In the genomic region with DNA sequence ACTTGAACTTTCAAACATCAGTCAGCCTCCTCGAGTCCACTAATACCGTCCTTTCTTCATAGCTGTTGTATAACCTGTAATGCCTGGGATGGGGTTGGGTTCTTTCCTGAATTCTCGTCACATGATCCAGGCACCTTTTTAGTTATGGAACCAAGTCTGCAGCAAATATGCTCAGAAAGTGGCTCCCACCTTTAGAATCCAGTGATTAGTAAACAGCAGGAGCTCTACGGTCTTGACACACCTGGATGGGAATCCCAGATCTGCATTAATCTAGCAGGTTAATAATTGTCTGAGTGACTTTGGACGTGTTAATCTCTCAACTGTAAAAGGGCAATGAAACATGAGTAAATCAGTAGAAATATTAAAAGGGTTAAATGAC, we compare ENCODE assay signal across 9 cellular contexts. TPM values are rescaled to one million over a fixed set of nuclear protein-coding genes. Genes with fewer than 3 reads are reported as not detected.
DNase-seq lines count a peak whose midpoint lies in the region; ATAC-seq and TF ChIP-seq lines count a peak whose summit lies in the region.
"Had no signal": no experiment of that assay in that cellular context is flagged by ENCODE, and none has a peak within 500 bp of the region (broad histone marks: within the 10 kb centered on the region; RNA-seq: fewer than 3 reads in every experiment).

No MANE protein-coding gene starts in this region.

- no peak for ATAC-seq in gastroesophageal sphincter

- 35 to 50% methylated on average over 4 to 5 of the region's 5 CpGs for WGBS in gastroesophageal sphincter (ENCODE audit: low coverage in 1 of 2), 2 donors

- H3K9me2 ChIP-seq in SU-DHL-6 (replicated peaks; ENCODE audit: insufficient read depth, low read length) = no peaks in the 10 kb centered on the region

- no peaks in the 10 kb centered on the region for H3K36me3 ChIP-seq in SU-DHL-6 (ENCODE audit: low read length)
- H3K36me3 ChIP-seq in gastroesophageal sphincter = no peaks in the 10 kb centered on the region
- no peaks in the 10 kb centered on the region for H3K36me3 ChIP-seq in skeletal muscle tissue (ENCODE audit: control insufficient read depth in 3 of 3, insufficient read depth in 3 of 3, low read length in 3 of 3)

- H3K9ac ChIP-seq in SU-DHL-6 (ENCODE audit: low read length) (peak overlapping the region; percentile 54), skeletal muscle tissue (ENCODE audit: low read depth in 1 of 3, low read length in 3 of 3) (peak overlapping the region; percentile 30 to 71 (median 46))

- TF ChIP-seq POLR2A in gastroesophageal sphincter (IDR thresholded peaks at IDR 0.05) = no peak

- H3K9me3 ChIP-seq in SU-DHL-6 (ENCODE audit: insufficient read depth, low read length) (no peaks in the 10 kb centered on the region), gastroesophageal sphincter (no peaks in the 10 kb centered on the region), skeletal muscle tissue (ENCODE audit: control insufficient read depth in 3 of 3, low read length in 3 of 3) (no peaks in the 10 kb centered on the region)

- H3K4me1 ChIP-seq in gastroesophageal sphincter = peaks cover 9 to 37% (median 14%) of the 10 kb centered on the region in 3 donors
- H3K4me1 ChIP-seq in skeletal muscle tissue (ENCODE audit: control insufficient read depth in 3 of 3, insufficient read depth in 3 of 3, low read length in 3 of 3) = peaks cover 12 to 25% (median 24%) of the 10 kb centered on the region in 3 donors

- no peak overlapping the region for H3K27ac ChIP-seq in SU-DHL-6 (ENCODE audit: low read depth, low read length)
- H3K27ac ChIP-seq in gastroesophageal sphincter = peak overlapping the region; percentile 52 to 96 (median 95)
- H3K27ac ChIP-seq in skeletal muscle tissue (ENCODE audit: low read depth, low read length) = peak overlapping the region; percentile 32

- TF ChIP-seq CTCF in SU-DHL-6 (IDR thresholded peaks at IDR 0.05; ENCODE audit: insufficient read depth, low read length, poor library complexity, severe bottlenecking) (no peak), gastroesophageal sphincter (IDR thresholded peaks at IDR 0.05) (no peak)

- peak overlapping the region; percentile 85 for H3K4me2 ChIP-seq in SU-DHL-6 (ENCODE audit: low read depth, low read length, poor library complexity, severe bottlenecking)

- no peaks in the 10 kb centered on the region for H4K20me1 ChIP-seq in SU-DHL-6 (ENCODE audit: low read depth, low read length)

- H2AFZ ChIP-seq in SU-DHL-6 (ENCODE audit: low read depth, low read length, severe bottlenecking) = peak overlapping the region; percentile 81

- TF ChIP-seq EP300 in gastroesophageal sphincter (IDR thresholded peaks at IDR 0.05) = no peak

- peak overlapping the region; percentile 58 for H3K4me3 ChIP-seq in SU-DHL-6 (ENCODE audit: insufficient read depth, low read length, poor library complexity, severe bottlenecking)
- H3K4me3 ChIP-seq in gastroesophageal sphincter = peak overlapping the region; percentile 79 to 87
- peak overlapping the region; percentile 60 to 94 (median 66) for H3K4me3 ChIP-seq in skeletal muscle tissue (ENCODE audit: low read length in 3 of 3)

- H3K27me3 ChIP-seq in SU-DHL-6 (ENCODE audit: low read length) (no peaks in the 10 kb centered on the region), gastroesophageal sphincter (no peaks in the 10 kb centered on the region), skeletal muscle tissue (ENCODE audit: control insufficient read depth in 3 of 3, insufficient read depth in 3 of 3, low read length in 3 of 3) (no peaks in the 10 kb centered on the region)

- DNase-seq in DMS79 treated with DMSO at 0.1 percent for 48 hours (lab: John Stamatoyannopoulos, UW) (peak; percentile 30), DMS79 (lab: John Stamatoyannopoulos, UW) (no peak), NCI-H2196 (lab: John Stamatoyannopoulos, UW; ENCODE audit: unreplicated experiment) (no peak), GM19240 (ENCODE audit: insufficient read length, low spot score) (no peak)
- DNase-seq in effector CD8-positive, alpha-beta T cell (lab: John Stamatoyannopoulos, UW) = no peak

- no peaks in the 10 kb centered on the region for H3K79me2 ChIP-seq in SU-DHL-6 (ENCODE audit: insufficient read depth, low read length)

- peaks cover 11% of the 10 kb centered on the region; the same call in 1 of the 2 replicates for H3F3A ChIP-seq in SU-DHL-6 (ENCODE audit: insufficient read depth)

RNA-seq across cellular contexts. Expression of gene ZHX3, which starts 0.7 kb away (rescaled TPM):
- total RNA-seq in gastroesophageal sphincter = 100 to 1,000 TPM; 121 to 183 (median 155) TPM
- total RNA-seq in skeletal muscle tissue = 4.7 TPM

RNA-seq across cellular contexts. Expression of gene LPIN3, which starts 22.4 kb away (rescaled TPM):
- total RNA-seq in gastroesophageal sphincter = 10 to 100 TPM in 2 of 4 donors, 1 to 10 TPM in 2; 5.5 to 16.6 (median 9.1) TPM
- 0.52 TPM for total RNA-seq in skeletal muscle tissue

RNA-seq across cellular contexts. Expression of gene EMILIN3, which starts 48.4 kb away (rescaled TPM):
- total RNA-seq in gastroesophageal sphincter = 1 to 10 TPM; 1.1 to 3.6 (median 2.9) TPM
- 23.5 TPM for total RNA-seq in skeletal muscle tissue
- total RNA-seq: LHCN-M2 had no signal

Comparison
In these comparisons a context has a peak if more than half of its experiments do, and no peak if none do; other contexts are left out.
1. RNA of gene ZHX3, which starts 0.7 kb away (total RNA-seq): 121 to 183 TPM in gastroesophageal sphincter; 4.7 TPM in skeletal muscle tissue (single experiment); every median in the first group is over 10 times any median in the second.
2. Peak in every context shown above with its lines, with median percentiles within 50 percentile points of each other: H3K4me3 ChIP-seq.